ENCODE assay signal across 14 cellular contexts in the genomic region with DNA sequence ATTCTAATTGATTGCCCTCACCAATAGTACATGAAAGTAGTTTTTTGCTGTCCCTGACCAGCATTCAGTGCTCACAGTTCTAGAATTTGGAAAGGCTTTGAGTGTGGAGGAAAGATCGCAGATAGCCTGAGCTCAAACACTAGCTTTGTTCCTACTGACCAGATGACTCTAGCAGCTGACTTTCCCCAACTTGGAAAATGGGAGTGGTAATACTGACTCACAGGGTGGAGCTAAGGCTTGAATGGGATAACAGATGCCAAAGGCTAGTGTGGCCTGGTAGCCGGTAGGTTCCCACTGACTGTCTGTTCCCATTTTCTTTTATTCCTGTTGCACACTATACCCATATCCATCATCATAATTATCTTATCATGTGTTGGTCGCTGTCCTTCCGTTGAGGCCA. TPM values are rescaled to one million over a fixed set of nuclear protein-coding genes. Genes with fewer than 3 reads are reported as not detected.
DNase-seq lines count a peak whose midpoint lies in the region; ATAC-seq, FAIRE-seq and TF ChIP-seq lines count a peak whose summit lies in the region.
"Had no signal": no experiment of that assay in that cellular context is flagged by ENCODE, and none has a peak within 500 bp of the region (broad histone marks: within the 10 kb centered on the region; RNA-seq: fewer than 3 reads in every experiment).

No MANE protein-coding gene starts in this region.

- TF ChIP-seq POLR2A in HepG2 (IDR thresholded peaks at IDR 0.05; ENCODE audit: insufficient read depth in 1 of 2, low read depth in 2 of 2, low read length in 2 of 2): no peak

- H3K4me2 ChIP-seq in HepG2 (ENCODE audit: low read depth, low read length): no peak overlapping the region

- peaks cover 13% of the 10 kb centered on the region for H3K36me3 Mint-ChIP-seq in activated CD4-positive, alpha-beta memory T cell treated with anti-CD3 and anti-CD28 coated beads, Interleukin-2, amount 10 ng/mL, durations not matched to agents 7 days and 5 days (ENCODE audit: low read depth)

- peaks cover 0 to 4% (median 2%) of the 10 kb centered on the region in 4 donors for H3K36me3 ChIP-seq in liver (ENCODE audit: control insufficient read depth in 4 of 4, insufficient read depth in 3 of 4, low read depth in 1 of 4, low read length in 3 of 4)
- H3K36me3 ChIP-seq in HepG2 (replicated peaks in 1 of 2; ENCODE audit: control insufficient read depth in 1 of 2, insufficient read depth in 2 of 2, low read length in 2 of 2): peaks cover 5 to 10% of the 10 kb centered on the region in 2 experiments; a peak in 3 of 5 replicates

- TF ChIP-seq CTCF in liver (IDR thresholded peaks at IDR 0.05; ENCODE audit: low read depth, low read length, missing input control): no peak
- no peak for TF ChIP-seq CTCF in HepG2 (CRISPR knock-in tag; IDR thresholded peaks at IDR 0.05)

- TF ChIP-seq EP300 in HepG2 (IDR thresholded peaks at IDR 0.05; ENCODE audit: low read depth in 2 of 2, low read length in 2 of 2): no peak
- no peak for TF ChIP-seq EP300 in HepG2 (CRISPR knock-in tag; IDR thresholded peaks at IDR 0.05; ENCODE audit: borderline replicate concordance)

- H3K27ac ChIP-seq in liver (ENCODE audit: low read depth in 1 of 2, low read length in 2 of 2) (peak overlapping the region; percentile 44 to 45), HepG2 (ENCODE audit: extremely low read length, insufficient read depth, low read length) (no peak overlapping the region), cingulate gyrus (ENCODE audit: low read depth, low read length) (peak overlapping the region; percentile 81), temporal lobe (ENCODE audit: low read depth, low read length) (peak overlapping the region; percentile 87)

- BruUV-seq in HepG2 (replicated peaks; lab: Mats Ljungman, UMichigan): no TSS peak

- no peaks in the 10 kb centered on the region for H4K20me1 ChIP-seq in HepG2 (ENCODE audit: insufficient read depth, low read length)

- H3K9me3 ChIP-seq in liver (ENCODE audit: control insufficient read depth in 4 of 4, low read length in 3 of 4) (no peaks in the 10 kb centered on the region), HepG2 (ENCODE audit: low read length) (no peaks in the 10 kb centered on the region)
- H3K9me3 ChIP-seq: adrenal gland had no signal

- H3K4me1 Mint-ChIP-seq in activated CD4-positive, alpha-beta memory T cell treated with anti-CD3 and anti-CD28 coated beads, Interleukin-2, amount 10 ng/mL, durations not matched to agents 7 days and 5 days: no peaks in the 10 kb centered on the region

- H2AFZ ChIP-seq in HepG2 (ENCODE audit: low read length): no peak overlapping the region

- H3K79me2 ChIP-seq in HepG2 (ENCODE audit: insufficient read depth, low read length): peaks cover 19% of the 10 kb centered on the region

- H3K4me3 ChIP-seq in liver (ENCODE audit: low read depth in 1 of 3, low read length in 3 of 3) (no peak overlapping the region), HepG2 (replicated peaks in 1 of 3; ENCODE audit: insufficient read depth in 1 of 3, low read depth in 2 of 3, low read length in 3 of 3) (no peak overlapping the region)
- H3K4me3 ChIP-seq: adrenal gland had no signal

- FAIRE-seq in HepG2 (lab: Jason Lieb, UNC): no peak
- FAIRE-seq: urothelium cell line had no signal

- H3K9ac ChIP-seq in liver (ENCODE audit: low read depth in 1 of 2, low read length in 2 of 2): no peak overlapping the region
- no peak overlapping the region for H3K9ac ChIP-seq in HepG2 (ENCODE audit: insufficient read depth, low read depth, low read length)

- no peak for ATAC-seq in HepG2
- ATAC-seq in GM19328 (IDR thresholded peaks at IDR 0.05; ENCODE audit: unreplicated experiment): no peak
- ATAC-seq: activated CD8-positive, alpha-beta T cell treated with anti-CD3 and anti-CD28 coated beads, Interleukin-2, amount 10 ng/mL, durations not matched to agents 7 days and 5 days; Right ventricle myocardium inferior had no signal

- no peak overlapping the region for H3K27ac Mint-ChIP-seq in activated CD4-positive, alpha-beta memory T cell treated with anti-CD3 and anti-CD28 coated beads, Interleukin-2, amount 10 ng/mL, durations not matched to agents 7 days and 5 days
- H3K27ac Mint-ChIP-seq: activated CD8-positive, alpha-beta T cell treated with anti-CD3 and anti-CD28 coated beads, Interleukin-2, amount 10 ng/mL, durations not matched to agents 7 days and 5 days had no signal

- H3K9me3 Mint-ChIP-seq in activated CD4-positive, alpha-beta memory T cell treated with anti-CD3 and anti-CD28 coated beads, Interleukin-2, amount 10 ng/mL, durations not matched to agents 7 days and 5 days: no peaks in the 10 kb centered on the region

- no peaks in the 10 kb centered on the region for H3K27me3 ChIP-seq in liver (ENCODE audit: control insufficient read depth in 4 of 4, insufficient read depth in 4 of 4, low read length in 3 of 4)
- no peaks in the 10 kb centered on the region; a peak in 1 of 5 replicates for H3K27me3 ChIP-seq in HepG2 (ENCODE audit: control insufficient read depth in 1 of 2, insufficient read depth in 2 of 2, low read length in 2 of 2)
- H3K27me3 ChIP-seq: adrenal gland had no signal

- in situ Hi-C loops in HepG2 (cut with HindIII; ENCODE audit: extremely low pct_ligation_motif_present, low pct_unique_long_range_greater_than_20kb): no loop called here

- H3K27me3 Mint-ChIP-seq in activated CD4-positive, alpha-beta memory T cell treated with anti-CD3 and anti-CD28 coated beads, Interleukin-2, amount 10 ng/mL, durations not matched to agents 7 days and 5 days: no peaks in the 10 kb centered on the region

- POLR2A ChIA-PET in HepG2 (lab: Yijun Ruan, JAX): interaction anchor here (0.8 to 1.6 kb wide), 2 partner anchors 32 to 78 kb away, joined by 3 to 5 read pairs; partner anchors contain the start of genes ZNF497 and ZNF584
- POLR2A ChIA-PET in activated CD4-positive, alpha-beta memory T cell treated with anti-CD3 and anti-CD28 coated beads, Interleukin-2, amount 10 ng/mL, durations not matched to agents 7 days and 5 days (lab: Charles Lee): interaction anchor here (0.7 kb wide), 1 partner anchor 147 kb away, joined by 3 read pairs; no protein-coding TSS in a partner anchor

- DNase-seq in HepG2 (ENCODE audit: low spot score) (no peak), kidney glomerular epithelial cell (lab: John Stamatoyannopoulos, UW) (peak; percentile 9), NOMO-1 treated with DMSO at 0.1 percent for 48 hours (lab: John Stamatoyannopoulos, UW; ENCODE audit: unreplicated experiment) (no peak)
- no peak for DNase-seq in activated CD4-positive, alpha-beta memory T cell treated with anti-CD3 and anti-CD28 coated beads, Interleukin-2, amount 10 ng/mL, durations not matched to agents 7 days and 5 days
- DNase-seq: activated CD8-positive, alpha-beta T cell treated with anti-CD3 and anti-CD28 coated beads, Interleukin-2, amount 10 ng/mL, durations not matched to agents 7 days and 5 days; GDM1; NCI-H1930 had no signal

- H3K4me3 Mint-ChIP-seq in activated CD4-positive, alpha-beta memory T cell treated with anti-CD3 and anti-CD28 coated beads, Interleukin-2, amount 10 ng/mL, durations not matched to agents 7 days and 5 days: no peak overlapping the region
- H3K4me3 Mint-ChIP-seq: activated CD8-positive, alpha-beta T cell treated with anti-CD3 and anti-CD28 coated beads, Interleukin-2, amount 10 ng/mL, durations not matched to agents 7 days and 5 days had no signal

- TF ChIP-seq RAD21 in liver (IDR thresholded peaks at IDR 0.05): peak; percentile 34 to 38
- TF ChIP-seq RAD21 in HepG2 (CRISPR knock-in tag; IDR thresholded peaks at IDR 0.05): no peak

- 62% methylated on average over 4 of the region's 4 CpGs for WGBS in liver
- WGBS in HepG2 (ENCODE audit: low lambda C conversion rate): 94% methylated on average over 4 of the region's 4 CpGs

- H3K4me1 ChIP-seq in liver (ENCODE audit: control insufficient read depth in 4 of 4, insufficient read depth in 4 of 4, low read length in 3 of 4) (peaks cover 2 to 49% (median 40%) of the 10 kb centered on the region in 4 donors), HepG2 (ENCODE audit: insufficient read depth, low read length) (peaks cover 32% of the 10 kb centered on the region)

- CTCF ChIA-PET in HepG2 (lab: Yijun Ruan, JAX; ENCODE audit: low intra/inter-chr PET ratio, low total read pairs): no interaction called here
- CTCF ChIA-PET in activated CD4-positive, alpha-beta memory T cell treated with anti-CD3 and anti-CD28 coated beads, Interleukin-2, amount 10 ng/mL, durations not matched to agents 7 days and 5 days (lab: Charles Lee): interaction anchor here (1.0 to 1.2 kb wide), 2 partner anchors 17 to 102 kb away, joined by 3 to 4 read pairs; partner anchors contain the start of gene ZNF544

- intact Hi-C loops in HepG2 (cut with micrococcal nuclease; ENCODE audit: unreplicated experiment): no loop called here

RNA-seq across cellular contexts. Expression of gene ZSCAN22, which starts 3.7 kb away (rescaled TPM):
- total RNA-seq in liver (1 to 10 TPM; 3.1 to 3.5 TPM), HepG2 (2016; rRNA removed; fragmentation: Illumina TruSeq; extraction: Trizol) (2.5 and 3.1 TPM in 2 replicates), temporal lobe (2.2 TPM)
- polyA plus RNA-seq in liver (under 1 TPM; 0.88 to 0.89 TPM), HepG2 (2011; rRNA removed) (3.5 and 3.6 TPM in 2 replicates)
- 0.30 and 0.44 TPM in 2 replicates for total RNA-seq in HepG2 (2016; cell fraction: cytosol; rRNA removed; fragmentation: Illumina TruSeq; extraction: Trizol; ENCODE audit: low read depth)
- 2.2 and 3.2 TPM in 2 replicates for total RNA-seq in HepG2 (2016; cell fraction: insoluble cytoplasmic fraction; rRNA removed; fragmentation: Illumina TruSeq; extraction: Trizol)
- total RNA-seq in HepG2 (2016; cell fraction: membrane; rRNA removed; fragmentation: Illumina TruSeq; extraction: Trizol): 1.3 TPM in 2 replicates
- 1.8 and 2.3 TPM in 2 replicates for total RNA-seq in HepG2 (2016; cell fraction: nucleus; rRNA removed; fragmentation: Illumina TruSeq; extraction: Trizol)
- polyA plus RNA-seq in HepG2 (2011; cell fraction: cytosol; rRNA removed): 2.1 and 2.5 TPM in 2 replicates
- polyA plus RNA-seq in HepG2 (2011; cell fraction: nucleus; rRNA removed): 2.6 and 2.7 TPM in 2 replicates
- 0.98 and 1.5 TPM in 2 replicates for polyA plus RNA-seq in HepG2 (2012)
- polyA plus RNA-seq in HepG2 (2016; cell fraction: cytosol; fragmentation: Illumina TruSeq; extraction: Trizol; ENCODE audit: low read depth): 0.28 and 0.33 TPM in 2 replicates
- 1.6 and 1.9 TPM in 2 replicates for polyA plus RNA-seq in HepG2 (2016; cell fraction: insoluble cytoplasmic fraction; fragmentation: Illumina TruSeq; extraction: Trizol; ENCODE audit: low read depth)
- 0.57 and 0.63 TPM in 2 replicates for polyA plus RNA-seq in HepG2 (2016; cell fraction: membrane; fragmentation: Illumina TruSeq; extraction: Trizol; ENCODE audit: low read depth)
- 2.4 and 3.1 TPM in 2 replicates for polyA plus RNA-seq in HepG2 (2016; cell fraction: nucleus; fragmentation: Illumina TruSeq; extraction: Trizol; ENCODE audit: insufficient read depth, low read depth)
- polyA minus RNA-seq in HepG2 (2011; rRNA and poly(A)+ RNA removed; ENCODE audit: low replicate concordance): 10.3 and 17.6 TPM in 2 replicates
- 1.9 and 2.6 TPM in 2 replicates for polyA minus RNA-seq in HepG2 (2011; cell fraction: cytosol; rRNA and poly(A)+ RNA removed)
- polyA minus RNA-seq in HepG2 (2011; cell fraction: nucleus; rRNA and poly(A)+ RNA removed): 4.1 and 4.6 TPM in 2 replicates
- total RNA-seq in activated CD4-positive, alpha-beta memory T cell treated with anti-CD3 and anti-CD28 coated beads, Interleukin-2, amount 10 ng/mL, durations not matched to agents 7 days and 5 days: 1 to 10 TPM; 5.4 to 5.7 TPM

RNA-seq across cellular contexts. Expression of gene A1BG, which starts 22.8 kb away (rescaled TPM):
- 100 to 1,000 TPM; 521 to 838 TPM for total RNA-seq in liver
- 1,000 to 10,000 TPM; 1,221 to 2,157 TPM for polyA plus RNA-seq in liver
- 15.1 and 41.4 TPM in 2 replicates for total RNA-seq in HepG2 (2016; rRNA removed; fragmentation: Illumina TruSeq; extraction: Trizol)
- 4.8 and 5.3 TPM in 2 replicates for total RNA-seq in HepG2 (2016; cell fraction: cytosol; rRNA removed; fragmentation: Illumina TruSeq; extraction: Trizol; ENCODE audit: low read depth)
- total RNA-seq in HepG2 (2016; cell fraction: insoluble cytoplasmic fraction; rRNA removed; fragmentation: Illumina TruSeq; extraction: Trizol): 10.3 and 47.9 TPM in 2 replicates
- total RNA-seq in HepG2 (2016; cell fraction: membrane; rRNA removed; fragmentation: Illumina TruSeq; extraction: Trizol): 6.5 and 6.7 TPM in 2 replicates
- total RNA-seq in HepG2 (2016; cell fraction: nucleus; rRNA removed; fragmentation: Illumina TruSeq; extraction: Trizol): 31.7 and 39.4 TPM in 2 replicates
- polyA plus RNA-seq in HepG2 (2011; rRNA removed): 14.7 and 49.8 TPM in 2 replicates
- polyA plus RNA-seq in HepG2 (2011; cell fraction: cytosol; rRNA removed): 18.1 and 24.4 TPM in 2 replicates
- 63.3 and 113 TPM in 2 replicates for polyA plus RNA-seq in HepG2 (2011; cell fraction: nucleus; rRNA removed)
- polyA plus RNA-seq in HepG2 (2012): 59.9 and 62.4 TPM in 2 replicates
- 4.3 and 5.6 TPM in 2 replicates for polyA plus RNA-seq in HepG2 (2016; cell fraction: cytosol; fragmentation: Illumina TruSeq; extraction: Trizol; ENCODE audit: low read depth)
- 11.3 and 14.4 TPM in 2 replicates for polyA plus RNA-seq in HepG2 (2016; cell fraction: insoluble cytoplasmic fraction; fragmentation: Illumina TruSeq; extraction: Trizol; ENCODE audit: low read depth)
- polyA plus RNA-seq in HepG2 (2016; cell fraction: membrane; fragmentation: Illumina TruSeq; extraction: Trizol; ENCODE audit: low read depth): 4.0 and 4.9 TPM in 2 replicates
- 43.5 and 59.5 TPM in 2 replicates for polyA plus RNA-seq in HepG2 (2016; cell fraction: nucleus; fragmentation: Illumina TruSeq; extraction: Trizol; ENCODE audit: insufficient read depth, low read depth)
- polyA minus RNA-seq in HepG2 (2011; rRNA and poly(A)+ RNA removed; ENCODE audit: low replicate concordance): 0.23 and 15.3 TPM in 2 replicates
- 3.8 and 9.5 TPM in 2 replicates for polyA minus RNA-seq in HepG2 (2011; cell fraction: cytosol; rRNA and poly(A)+ RNA removed)
- polyA minus RNA-seq in HepG2 (2011; cell fraction: nucleus; rRNA and poly(A)+ RNA removed): 6.4 and 10.7 TPM in 2 replicates
- total RNA-seq in temporal lobe: 1.5 TPM
- total RNA-seq in activated CD4-positive, alpha-beta memory T cell treated with anti-CD3 and anti-CD28 coated beads, Interleukin-2, amount 10 ng/mL, durations not matched to agents 7 days and 5 days: 1 to 10 TPM; 8.5 to 9.9 TPM

RNA-seq across cellular contexts. Expression of gene ERVK3-1, which starts 25.3 kb away (rescaled TPM):
- total RNA-seq in liver (10 to 100 TPM; 21.4 to 28.0 TPM), HepG2 (2016; rRNA removed; fragmentation: Illumina TruSeq; extraction: Trizol) (38.7 and 39.5 TPM in 2 replicates), temporal lobe (20.2 TPM)
- polyA plus RNA-seq in liver (10 to 100 TPM; 17.6 to 31.7 TPM), HepG2 (2011; rRNA removed) (28.5 and 31.5 TPM in 2 replicates)
- 10.6 and 10.8 TPM in 2 replicates for total RNA-seq in HepG2 (2016; cell fraction: cytosol; rRNA removed; fragmentation: Illumina TruSeq; extraction: Trizol; ENCODE audit: low read depth)
- 41.5 and 44.3 TPM in 2 replicates for total RNA-seq in HepG2 (2016; cell fraction: insoluble cytoplasmic fraction; rRNA removed; fragmentation: Illumina TruSeq; extraction: Trizol)
- 15.6 and 18.0 TPM in 2 replicates for total RNA-seq in HepG2 (2016; cell fraction: membrane; rRNA removed; fragmentation: Illumina TruSeq; extraction: Trizol)
- total RNA-seq in HepG2 (2016; cell fraction: nucleus; rRNA removed; fragmentation: Illumina TruSeq; extraction: Trizol): 51.9 and 53.4 TPM in 2 replicates
- 15.3 and 19.4 TPM in 2 replicates for polyA plus RNA-seq in HepG2 (2011; cell fraction: cytosol; rRNA removed)
- polyA plus RNA-seq in HepG2 (2011; cell fraction: nucleus; rRNA removed): 62.5 and 78.5 TPM in 2 replicates
- polyA plus RNA-seq in HepG2 (2012): 27.8 and 28.4 TPM in 2 replicates
- polyA plus RNA-seq in HepG2 (2016; cell fraction: cytosol; fragmentation: Illumina TruSeq; extraction: Trizol; ENCODE audit: low read depth): 7.8 and 11.0 TPM in 2 replicates
- polyA plus RNA-seq in HepG2 (2016; cell fraction: insoluble cytoplasmic fraction; fragmentation: Illumina TruSeq; extraction: Trizol; ENCODE audit: low read depth): 45.4 and 56.5 TPM in 2 replicates
- 14.2 and 16.8 TPM in 2 replicates for polyA plus RNA-seq in HepG2 (2016; cell fraction: membrane; fragmentation: Illumina TruSeq; extraction: Trizol; ENCODE audit: low read depth)
- 103 and 124 TPM in 2 replicates for polyA plus RNA-seq in HepG2 (2016; cell fraction: nucleus; fragmentation: Illumina TruSeq; extraction: Trizol; ENCODE audit: insufficient read depth, low read depth)
- 14.6 and 39.2 TPM in 2 replicates for polyA minus RNA-seq in HepG2 (2011; rRNA and poly(A)+ RNA removed; ENCODE audit: low replicate concordance)
- polyA minus RNA-seq in HepG2 (2011; cell fraction: cytosol; rRNA and poly(A)+ RNA removed): 2.7 and 5.5 TPM in 2 replicates
- polyA minus RNA-seq in HepG2 (2011; cell fraction: nucleus; rRNA and poly(A)+ RNA removed): 73.4 and 89.9 TPM in 2 replicates
- 10 to 100 TPM; 53.8 to 60.1 TPM for total RNA-seq in activated CD4-positive, alpha-beta memory T cell treated with anti-CD3 and anti-CD28 coated beads, Interleukin-2, amount 10 ng/mL, durations not matched to agents 7 days and 5 days

RNA-seq across cellular contexts. Expression of gene ZNF497, which starts 32.1 kb away (rescaled TPM):
- total RNA-seq in liver: 1 to 10 TPM; 1.1 to 4.4 TPM
- 1 to 10 TPM in 1 of 2 donors, under 1 TPM in 1; 0.60 to 1.4 TPM for polyA plus RNA-seq in liver
- 1.1 and 1.9 TPM in 2 replicates for total RNA-seq in HepG2 (2016; rRNA removed; fragmentation: Illumina TruSeq; extraction: Trizol)
- 0.10 and 0.53 TPM in 2 replicates for total RNA-seq in HepG2 (2016; cell fraction: cytosol; rRNA removed; fragmentation: Illumina TruSeq; extraction: Trizol; ENCODE audit: low read depth)
- 1.4 and 1.9 TPM in 2 replicates for total RNA-seq in HepG2 (2016; cell fraction: insoluble cytoplasmic fraction; rRNA removed; fragmentation: Illumina TruSeq; extraction: Trizol)
- total RNA-seq in HepG2 (2016; cell fraction: membrane; rRNA removed; fragmentation: Illumina TruSeq; extraction: Trizol): 0.76 and 0.77 TPM in 2 replicates
- 1.4 and 2.1 TPM in 2 replicates for total RNA-seq in HepG2 (2016; cell fraction: nucleus; rRNA removed; fragmentation: Illumina TruSeq; extraction: Trizol)
- 1.5 and 1.8 TPM in 2 replicates for polyA plus RNA-seq in HepG2 (2011; rRNA removed)
- polyA plus RNA-seq in HepG2 (2011; cell fraction: cytosol; rRNA removed): 0.74 and 1.2 TPM in 2 replicates
- polyA plus RNA-seq in HepG2 (2011; cell fraction: nucleus; rRNA removed): 9.3 and 11.8 TPM in 2 replicates
- 0.83 and 1.1 TPM in 2 replicates for polyA plus RNA-seq in HepG2 (2012)
- polyA plus RNA-seq in HepG2 (2016; cell fraction: cytosol; fragmentation: Illumina TruSeq; extraction: Trizol; ENCODE audit: low read depth): 0.10 and 0.16 TPM in 2 replicates
- polyA plus RNA-seq in HepG2 (2016; cell fraction: insoluble cytoplasmic fraction; fragmentation: Illumina TruSeq; extraction: Trizol; ENCODE audit: low read depth): 0.84 and 1.1 TPM in 2 replicates
- 0.37 and 0.49 TPM in 2 replicates for polyA plus RNA-seq in HepG2 (2016; cell fraction: membrane; fragmentation: Illumina TruSeq; extraction: Trizol; ENCODE audit: low read depth)
- 3.8 and 4.5 TPM in 2 replicates for polyA plus RNA-seq in HepG2 (2016; cell fraction: nucleus; fragmentation: Illumina TruSeq; extraction: Trizol; ENCODE audit: insufficient read depth, low read depth)
- polyA minus RNA-seq in HepG2 (2011; rRNA and poly(A)+ RNA removed; ENCODE audit: low replicate concordance): 3.8 and 4.0 TPM in 2 replicates
- polyA minus RNA-seq in HepG2 (2011; cell fraction: cytosol; rRNA and poly(A)+ RNA removed): 0.40 and 0.79 TPM in 2 replicates
- 2.7 and 3.0 TPM in 2 replicates for polyA minus RNA-seq in HepG2 (2011; cell fraction: nucleus; rRNA and poly(A)+ RNA removed)
- 3.2 TPM for total RNA-seq in temporal lobe
- total RNA-seq in activated CD4-positive, alpha-beta memory T cell treated with anti-CD3 and anti-CD28 coated beads, Interleukin-2, amount 10 ng/mL, durations not matched to agents 7 days and 5 days: 1 to 10 TPM; 1.1 to 1.2 TPM

RNA-seq across cellular contexts. Expression of gene ZNF837, which starts 50.4 kb away (rescaled TPM):
- total RNA-seq in liver (1 to 10 TPM; 2.1 to 3.6 TPM), HepG2 (2016; rRNA removed; fragmentation: Illumina TruSeq; extraction: Trizol) (0.73 and 1.3 TPM in 2 replicates), temporal lobe (0.74 TPM)
- polyA plus RNA-seq in liver (1 to 10 TPM in 1 of 2 donors, under 1 TPM in 1; 0.54 to 2.6 TPM), HepG2 (2011; rRNA removed) (0.29 and 0.69 TPM in 2 replicates)
- total RNA-seq in HepG2 (2016; cell fraction: cytosol; rRNA removed; fragmentation: Illumina TruSeq; extraction: Trizol; ENCODE audit: low read depth): 0.71 and 0.79 TPM in 2 replicates
- 0.68 and 1.8 TPM in 2 replicates for total RNA-seq in HepG2 (2016; cell fraction: insoluble cytoplasmic fraction; rRNA removed; fragmentation: Illumina TruSeq; extraction: Trizol)
- total RNA-seq in HepG2 (2016; cell fraction: membrane; rRNA removed; fragmentation: Illumina TruSeq; extraction: Trizol): 1.5 and 2.2 TPM in 2 replicates
- 1.0 and 1.6 TPM in 2 replicates for total RNA-seq in HepG2 (2016; cell fraction: nucleus; rRNA removed; fragmentation: Illumina TruSeq; extraction: Trizol)
- 0.37 and 0.87 TPM in 2 replicates for polyA plus RNA-seq in HepG2 (2011; cell fraction: cytosol; rRNA removed)
- 1.6 TPM in 2 replicates for polyA plus RNA-seq in HepG2 (2011; cell fraction: nucleus; rRNA removed)
- 0.47 and 0.56 TPM in 2 replicates for polyA plus RNA-seq in HepG2 (2012)
- 0.55 and 0.72 TPM in 2 replicates for polyA plus RNA-seq in HepG2 (2016; cell fraction: cytosol; fragmentation: Illumina TruSeq; extraction: Trizol; ENCODE audit: low read depth)
- 0.70 and 0.97 TPM in 2 replicates for polyA plus RNA-seq in HepG2 (2016; cell fraction: insoluble cytoplasmic fraction; fragmentation: Illumina TruSeq; extraction: Trizol; ENCODE audit: low read depth)
- polyA plus RNA-seq in HepG2 (2016; cell fraction: membrane; fragmentation: Illumina TruSeq; extraction: Trizol; ENCODE audit: low read depth): 0.61 and 0.99 TPM in 2 replicates
- 0.38 and 1.3 TPM in 2 replicates for polyA plus RNA-seq in HepG2 (2016; cell fraction: nucleus; fragmentation: Illumina TruSeq; extraction: Trizol; ENCODE audit: insufficient read depth, low read depth)
- polyA minus RNA-seq in HepG2 (2011; rRNA and poly(A)+ RNA removed; ENCODE audit: low replicate concordance): 0.47 and 1.0 TPM in 2 replicates
- 0.44 and 0.69 TPM in 2 replicates for polyA minus RNA-seq in HepG2 (2011; cell fraction: cytosol; rRNA and poly(A)+ RNA removed)
- 0.25 and 0.90 TPM in 2 replicates for polyA minus RNA-seq in HepG2 (2011; cell fraction: nucleus; rRNA and poly(A)+ RNA removed)
- total RNA-seq in activated CD4-positive, alpha-beta memory T cell treated with anti-CD3 and anti-CD28 coated beads, Interleukin-2, amount 10 ng/mL, durations not matched to agents 7 days and 5 days: 1 to 10 TPM; 1.7 TPM

Comparison
In these comparisons a context has a peak if more than half of its experiments do, and no peak if none do; other contexts are left out.
1. RNA of gene A1BG, which starts 22.8 kb away (total RNA-seq): 521 to 838 TPM in liver; 4.8 to 47.9 TPM in HepG2, 8.5 to 9.9 TPM in activated CD4-positive, alpha-beta memory T cell treated with anti-CD3 and anti-CD28 coated beads, Interleukin-2, amount 10 ng/mL, durations not matched to agents 7 days and 5 days and 1.5 TPM in temporal lobe (single experiment); every median in the first group is over 10 times any median in the second.